In genomic region chr11:126450806-126451205, GRCh38 we compare ENCODE assay signal across 15 cellular contexts.
"Had no signal": no experiment of that assay in that cellular context is flagged by ENCODE, and none has a peak within 500 bp of the region (broad histone marks: within the 10 kb centered on the region; RNA-seq: fewer than 3 reads in every experiment).

No MANE protein-coding gene starts in this region.

- H3K9me3 ChIP-seq: sigmoid colon, tibial artery, upper lobe of right lung had no signal

- H3K27me3 ChIP-seq: upper lobe of right lung had no signal

- H3K4me3 ChIP-seq: heart right ventricle, sigmoid colon, skin epidermis, tibial artery, upper lobe of right lung had no signal

- H3K36me3 Mint-ChIP-seq: naive B cell had no signal

- ATAC-seq: heart right ventricle, upper lobe of right lung had no signal

- H3K36me3 ChIP-seq: heart right ventricle, sigmoid colon, tibial artery, upper lobe of right lung had no signal

- H3K27ac ChIP-seq: heart right ventricle, sigmoid colon, skin epidermis, tibial artery, upper lobe of right lung had no signal

- H3K4me1 ChIP-seq: heart right ventricle, upper lobe of right lung had no signal

- DNase-seq: cerebellar nuclear complex; heart right ventricle; hypothalamus; kidney glomerular epithelial cell; mesendoderm; naive B cell; nephron progenitor cell; posterior cingulate gyrus; sigmoid colon; stimulated activated CD4-positive, alpha-beta T cell treated with anti-CD3 and anti-CD28 coated beads, Interleukin-2, amount 100 ng/mL, for 24 hours; stimulated activated naive CD4-positive, alpha-beta T cell; tibial artery; upper lobe of right lung had no signal

- H3K4me3 Mint-ChIP-seq: dendritic cell treated with granulocyte-macrophage colony-stimulating factor and Interleukin-4, amounts not matched to agents 40 ng/mL and 50 ng/mL, for 4 days; nephron progenitor cell had no signal

- H3K27ac Mint-ChIP-seq: dendritic cell treated with granulocyte-macrophage colony-stimulating factor and Interleukin-4, amounts not matched to agents 40 ng/mL and 50 ng/mL, for 4 days; nephron progenitor cell had no signal
